ENCODE assay signal across 1 cellular context in genomic region chr5:124195416-124195815, GRCh38.
TF ChIP-seq lines count a peak whose summit lies in the region.

No MANE protein-coding gene starts in this region.

TF ChIP-seq in SK-N-SH, 30 proteins besides CTCF, POLR2A, EP300 and RAD21 (continued from another document):
- no peak for TF ChIP-seq REST (IDR thresholded peaks at IDR 0.05; ENCODE audit: low read depth, low read length)
- TF ChIP-seq, protein P1, sequence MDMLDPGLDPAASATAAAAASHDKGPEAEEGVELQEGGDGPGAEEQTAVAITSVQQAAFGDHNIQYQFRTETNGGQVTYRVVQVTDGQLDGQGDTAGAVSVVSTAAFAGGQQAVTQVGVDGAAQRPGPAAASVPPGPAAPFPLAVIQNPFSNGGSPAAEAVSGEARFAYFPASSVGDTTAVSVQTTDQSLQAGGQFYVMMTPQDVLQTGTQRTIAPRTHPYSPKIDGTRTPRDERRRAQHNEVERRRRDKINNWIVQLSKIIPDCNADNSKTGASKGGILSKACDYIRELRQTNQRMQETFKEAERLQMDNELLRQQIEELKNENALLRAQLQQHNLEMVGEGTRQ (IDR thresholded peaks at IDR 0.05; ENCODE audit: borderline replicate concordance, low read depth, low read length), result no peak
- TF ChIP-seq, protein P2, sequence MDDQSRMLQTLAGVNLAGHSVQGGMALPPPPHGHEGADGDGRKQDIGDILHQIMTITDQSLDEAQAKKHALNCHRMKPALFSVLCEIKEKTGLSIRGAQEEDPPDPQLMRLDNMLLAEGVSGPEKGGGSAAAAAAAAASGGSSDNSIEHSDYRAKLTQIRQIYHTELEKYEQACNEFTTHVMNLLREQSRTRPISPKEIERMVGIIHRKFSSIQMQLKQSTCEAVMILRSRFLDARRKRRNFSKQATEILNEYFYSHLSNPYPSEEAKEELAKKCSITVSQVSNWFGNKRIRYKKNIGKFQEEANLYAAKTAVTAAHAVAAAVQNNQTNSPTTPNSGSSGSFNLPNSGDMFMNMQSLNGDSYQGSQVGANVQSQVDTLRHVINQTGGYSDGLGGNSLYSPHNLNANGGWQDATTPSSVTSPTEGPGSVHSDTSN (IDR thresholded peaks at IDR 0.05), result 0 out of 2 replicates have a peak, but pooled peaks have one; percentile 17
- TF ChIP-seq ZBTB33 (IDR thresholded peaks at IDR 0.05; ENCODE audit: borderline replicate concordance, low read depth), result no peak
- no peak for TF ChIP-seq POLR2AphosphoS5 (IDR thresholded peaks at IDR 0.05; ENCODE audit: low read depth, low read length)
- 0 out of 2 replicates have a peak, but pooled peaks have one; percentile 8 for TF ChIP-seq TCF12 (IDR thresholded peaks at IDR 0.05)
- TF ChIP-seq MXI1 (IDR thresholded peaks at IDR 0.05; ENCODE audit: low read depth, low read length), result no peak
- no peak for TF ChIP-seq SMC3 (IDR thresholded peaks at IDR 0.05; ENCODE audit: low read depth, low read length)
- TF ChIP-seq TEAD4 (IDR thresholded peaks at IDR 0.05; ENCODE audit: borderline replicate concordance, insufficient read depth), result no peak
